Comparison of ENCODE assay signal across 1 cellular context in the genomic region with DNA sequence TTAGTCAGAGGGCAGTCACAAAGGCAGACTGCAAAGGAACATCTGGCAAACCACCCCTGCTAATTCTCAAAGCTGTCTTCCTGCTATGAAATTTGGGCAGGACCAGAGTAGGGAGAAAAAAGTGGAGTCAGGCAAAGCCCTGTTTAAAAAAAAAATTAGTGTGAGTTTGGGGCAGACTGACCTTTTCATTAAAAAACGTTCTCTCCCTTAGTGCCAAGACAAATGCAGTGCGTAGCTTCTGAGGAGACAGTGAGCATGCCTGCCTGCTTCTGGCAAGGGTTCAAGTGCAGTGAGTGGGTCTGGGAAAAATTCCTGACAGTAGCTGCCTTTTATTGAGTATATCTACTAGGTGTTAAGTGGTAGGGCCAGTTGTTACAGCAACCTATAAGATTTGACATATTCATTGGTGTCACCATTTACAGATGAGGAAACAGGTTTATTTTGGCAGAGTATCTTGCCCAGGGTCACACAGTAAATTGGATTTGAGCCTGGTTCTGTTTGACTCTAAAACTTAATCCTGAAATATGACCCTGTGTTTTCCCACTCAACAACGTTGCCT.
A peak's percentile ranks its signal among the peaks of the same experiment; 100 is the strongest.
TF ChIP-seq lines count a peak whose summit lies in the region.

No MANE protein-coding gene starts in this region.

TF ChIP-seq in HEK293, 187 proteins besides CTCF, POLR2A, EP300 and RAD21 (continued from another document and continues in another):
- TF ChIP-seq ZNF280C (tag by site-specific recombination; IDR thresholded peaks at IDR 0.05) (no peak), ZNF302 (tag by site-specific recombination; IDR thresholded peaks at IDR 0.05; ENCODE audit: low read depth) (no peak), GLIS2 (tag by site-specific recombination; IDR thresholded peaks at IDR 0.05) (no peak), ZBTB49 (tag by site-specific recombination; IDR thresholded peaks at IDR 0.05; ENCODE audit: low read depth) (no peak; the same call in 1 of the 2 replicates), SCRT1 (tag by site-specific recombination; IDR thresholded peaks at IDR 0.05; ENCODE audit: borderline replicate concordance) (peak; percentile 71; the same call in 1 of the 2 replicates), OSR2 (tag by site-specific recombination; IDR thresholded peaks at IDR 0.05) (peak; percentile 100), ZNF398 (tag by site-specific recombination; IDR thresholded peaks at IDR 0.05) (no peak), MYNN (tag by site-specific recombination; IDR thresholded peaks at IDR 0.05; ENCODE audit: borderline replicate concordance) (peak; percentile 73), ZNF529 (tag by site-specific recombination; IDR thresholded peaks at IDR 0.05; ENCODE audit: insufficient replicate concordance) (no peak), YY2 (tag by site-specific recombination; IDR thresholded peaks at IDR 0.05) (no peak), ZNF266 (tag by site-specific recombination; IDR thresholded peaks at IDR 0.05; ENCODE audit: low read depth) (no peak), ZNF830 (tag by site-specific recombination; IDR thresholded peaks at IDR 0.05; ENCODE audit: low read depth) (no peak), ZNF37A (tag by site-specific recombination; IDR thresholded peaks at IDR 0.05) (no peak), ZNF157 (tag by site-specific recombination; IDR thresholded peaks at IDR 0.05) (no peak), ZFP69B (tag by site-specific recombination; IDR thresholded peaks at IDR 0.05) (peak; percentile 52; the same call in 1 of the 2 replicates), ZNF133 (tag by site-specific recombination; IDR thresholded peaks at IDR 0.05) (no peak), ZNF560 (tag by site-specific recombination; IDR thresholded peaks at IDR 0.05; ENCODE audit: borderline replicate concordance) (no peak), ZNF629 (tag by site-specific recombination; IDR thresholded peaks at IDR 0.05) (peak; percentile 86), ZFP3 (tag by site-specific recombination; IDR thresholded peaks at IDR 0.05; ENCODE audit: low read depth) (no peak), HOXD13 (CRISPR knock-in tag; IDR thresholded peaks at IDR 0.05; ENCODE audit: borderline replicate concordance) (no peak), ZNF518A (tag by site-specific recombination; conservative IDR thresholded peaks at IDR 0.05; ENCODE audit: low read depth) (no peak), ZNF549 (tag by site-specific recombination; IDR thresholded peaks at IDR 0.05) (peak; percentile 43; the same call in 1 of the 2 replicates), ZXDB (tag by site-specific recombination; IDR thresholded peaks at IDR 0.05) (peak; percentile 93), ZNF26 (tag by site-specific recombination; IDR thresholded peaks at IDR 0.05) (no peak), ZNF423 (tag by site-specific recombination; IDR thresholded peaks at IDR 0.05) (no peak), KLF7 (tag by site-specific recombination; IDR thresholded peaks at IDR 0.05; ENCODE audit: borderline replicate concordance) (no peak), ZNF513 (tag by site-specific recombination; IDR thresholded peaks at IDR 0.05) (no peak), ZNF114 (tag by site-specific recombination; IDR thresholded peaks at IDR 0.05) (no peak), ZBTB48 (tag by site-specific recombination; IDR thresholded peaks at IDR 0.05) (no peak), KLF16 (tag by site-specific recombination; IDR thresholded peaks at IDR 0.05) (peak; percentile 74; the same call in 1 of the 2 replicates), PRDM10 (tag by site-specific recombination; IDR thresholded peaks at IDR 0.05) (peak; percentile 84), ZNF791 (tag by site-specific recombination; IDR thresholded peaks at IDR 0.05) (no peak), ZNF558 (tag by site-specific recombination; IDR thresholded peaks at IDR 0.05) (no peak), ZNF501 (tag by site-specific recombination; IDR thresholded peaks at IDR 0.05) (no peak), SP2 (tag by site-specific recombination; IDR thresholded peaks at IDR 0.05) (no peak), ZNF175 (tag by site-specific recombination; IDR thresholded peaks at IDR 0.05) (no peak), ZSCAN16 (tag by site-specific recombination; IDR thresholded peaks at IDR 0.05) (0 out of 2 replicates have a peak, but pooled peaks have one; percentile 27), ZNF341 (tag by site-specific recombination; IDR thresholded peaks at IDR 0.05; ENCODE audit: low read depth) (peak; percentile 32; the same call in 1 of the 2 replicates)
- TF ChIP-seq, protein P1, sequence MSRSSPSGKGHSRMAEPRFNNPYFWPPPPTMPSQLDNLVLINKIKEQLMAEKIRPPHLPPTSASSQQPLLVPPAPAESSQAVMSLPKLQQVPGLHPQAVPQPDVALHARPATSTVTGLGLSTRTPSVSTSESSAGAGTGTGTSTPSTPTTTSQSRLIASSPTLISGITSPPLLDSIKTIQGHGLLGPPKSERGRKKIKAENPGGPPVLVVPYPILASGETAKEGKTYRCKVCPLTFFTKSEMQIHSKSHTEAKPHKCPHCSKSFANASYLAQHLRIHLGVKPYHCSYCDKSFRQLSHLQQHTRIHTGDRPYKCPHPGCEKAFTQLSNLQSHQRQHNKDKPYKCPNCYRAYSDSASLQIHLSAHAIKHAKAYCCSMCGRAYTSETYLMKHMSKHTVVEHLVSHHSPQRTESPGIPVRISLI (tag by site-specific recombination; IDR thresholded peaks at IDR 0.05) = peak; percentile 66; the same call in 1 of the 2 replicates
